Comparison of ENCODE assay signal across 27 cellular contexts in the genomic region with DNA sequence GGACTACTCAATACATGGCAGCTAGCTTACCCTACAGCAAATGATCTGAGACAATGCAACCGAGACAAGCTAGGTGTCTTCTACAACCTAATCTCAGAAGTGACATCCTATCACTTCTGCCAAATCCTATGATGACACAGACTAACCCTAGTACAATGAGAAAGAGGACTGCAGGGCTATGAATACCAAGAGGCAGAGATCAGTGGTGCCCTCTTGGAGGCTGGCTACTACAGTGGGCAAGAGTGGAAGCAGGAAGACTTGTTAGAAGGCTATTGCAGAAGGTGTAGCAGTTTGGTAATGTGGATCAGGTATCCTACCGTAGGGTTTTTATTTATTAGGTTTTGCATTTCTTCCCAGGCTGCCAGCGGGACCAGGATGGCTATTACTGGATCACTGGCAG. TPM values are rescaled to one million over a fixed set of nuclear protein-coding genes. Genes with fewer than 3 reads are reported as not detected.
DNase-seq lines count a peak whose midpoint lies in the region; ATAC-seq and TF ChIP-seq lines count a peak whose summit lies in the region.
"Had no signal": no experiment of that assay in that cellular context is flagged by ENCODE, and none has a peak within 500 bp of the region (broad histone marks: within the 10 kb centered on the region; RNA-seq: fewer than 3 reads in every experiment).

No MANE protein-coding gene starts in this region.

- H3K27ac Mint-ChIP-seq in activated T-cell treated with anti-CD3 and anti-CD28 coated beads, Interleukin-2, amount 50 U/mL, for 24 hours = peak overlapping the region; percentile 0
- H3K27ac Mint-ChIP-seq in activated T-helper 17 cell treated with anti-CD3 and anti-CD28 coated beads, Interleukin-2, amount 50 U/mL, for 72 hours = peak overlapping the region; percentile 75
- H3K27ac Mint-ChIP-seq: CD4-positive, alpha-beta T cell had no signal

- H3K9me2 ChIP-seq in HCT116 (ENCODE audit: insufficient read depth) = no peaks in the 10 kb centered on the region

- no peak overlapping the region for H3K9ac ChIP-seq in HCT116 (ENCODE audit: low read length)
- H3K9ac ChIP-seq: BLaER1, KMS-11 had no signal

- no peak overlapping the region for H3K27ac ChIP-seq in HCT116 (ENCODE audit: low read depth, low read length)
- peak overlapping the region; percentile 79 to 92 (median 89) for H3K27ac ChIP-seq in gastrocnemius medialis
- H3K27ac ChIP-seq: BLaER1, HL-60, KMS-11, Peyer's patch, SJCRH30 had no signal

- H3K27me3 ChIP-seq in HCT116 (ENCODE audit: insufficient read depth, low read length) (no peaks in the 10 kb centered on the region), gastrocnemius medialis (no peaks in the 10 kb centered on the region)
- H3K27me3 ChIP-seq: BLaER1, Peyer's patch, SJCRH30 had no signal

- H4K20me1 ChIP-seq in HCT116 (ENCODE audit: insufficient read depth) = no peaks in the 10 kb centered on the region
- H4K20me1 ChIP-seq: BLaER1 had no signal

- no peaks in the 10 kb centered on the region for H3K27me3 Mint-ChIP-seq in activated T-cell treated with anti-CD3 and anti-CD28 coated beads, Interleukin-2, amount 50 U/mL, for 24 hours
- H3K27me3 Mint-ChIP-seq in activated T-helper 17 cell treated with anti-CD3 and anti-CD28 coated beads, Interleukin-2, amount 50 U/mL, for 72 hours = no peaks in the 10 kb centered on the region
- H3K27me3 Mint-ChIP-seq: CD4-positive, alpha-beta T cell; IgD-negative memory B cell had no signal

- BruUV-seq in HCT116 (replicated peaks; lab: Mats Ljungman, UMichigan) = no TSS peak

- no peak for TF ChIP-seq RAD21 in HCT116 (IDR thresholded peaks at IDR 0.05; ENCODE audit: low read depth)

- H3K9me3 ChIP-seq in HCT116 (ENCODE audit: control insufficient read depth in 1 of 2, insufficient read depth in 1 of 2, low read depth in 1 of 2, low read length in 2 of 2) = peaks cover 0 to 6% of the 10 kb centered on the region in 2 experiments; a peak in 2 of 4 replicates
- no peaks in the 10 kb centered on the region for H3K9me3 ChIP-seq in gastrocnemius medialis
- H3K9me3 ChIP-seq: BLaER1, Caco-2, Peyer's patch, SJCRH30 had no signal

- intact Hi-C loops in HCT116 (cut with micrococcal nuclease) (no loop called here), gastrocnemius medialis (cut with DNase I; ENCODE audit: low total_unique reads) (no loop called here)

- ATAC-seq in HCT116 = no peak
- no peak for ATAC-seq in activated T-helper 17 cell treated with anti-CD3 and anti-CD28 coated beads, Interleukin-2, amount 50 U/mL, for 72 hours (replicated peaks)
- ATAC-seq in gastrocnemius medialis = peak; percentile 18 to 74
- ATAC-seq in GM19023 (IDR thresholded peaks at IDR 0.05; ENCODE audit: unreplicated experiment) = no peak
- ATAC-seq: SK-N-SH treated with all-trans-retinoic acid at 6 μM for 48 hours had no signal

- peaks cover 56% of the 10 kb centered on the region for H3K36me3 Mint-ChIP-seq in activated T-cell treated with anti-CD3 and anti-CD28 coated beads, Interleukin-2, amount 50 U/mL, for 24 hours (ENCODE audit: low read depth)
- H3K36me3 Mint-ChIP-seq in activated T-helper 17 cell treated with anti-CD3 and anti-CD28 coated beads, Interleukin-2, amount 50 U/mL, for 72 hours (ENCODE audit: low read depth) = peaks cover 28% of the 10 kb centered on the region

- no peak overlapping the region for H3K4me2 ChIP-seq in HCT116 (ENCODE audit: low read length)
- H3K4me2 ChIP-seq: BLaER1, KMS-11 had no signal

- TF ChIP-seq POLR2A in HCT116 (IDR thresholded peaks at IDR 0.05; ENCODE audit: borderline replicate concordance, extremely low read depth, insufficient read depth, insufficient read length) (no peak), gastrocnemius medialis (IDR thresholded peaks at IDR 0.05) (peak in 1 of 2 donors; percentile 11)

- H3K4me1 Mint-ChIP-seq in activated T-cell treated with anti-CD3 and anti-CD28 coated beads, Interleukin-2, amount 50 U/mL, for 24 hours (ENCODE audit: low read depth) = peaks cover 16% of the 10 kb centered on the region
- peaks cover 5% of the 10 kb centered on the region for H3K4me1 Mint-ChIP-seq in activated T-helper 17 cell treated with anti-CD3 and anti-CD28 coated beads, Interleukin-2, amount 50 U/mL, for 72 hours
- H3K4me1 Mint-ChIP-seq: IgD-negative memory B cell had no signal

- TF ChIP-seq CTCF in HCT116 (IDR thresholded peaks at IDR 0.05 in 2 of 3, conservative IDR thresholded peaks at IDR 0.05 in 1 of 3; ENCODE audit: borderline replicate concordance in 1 of 3, insufficient read depth in 1 of 3, low read depth in 2 of 3, low read length in 2 of 3) (no peak), gastrocnemius medialis (IDR thresholded peaks at IDR 0.05 in 4 of 5, conservative IDR thresholded peaks at IDR 0.05 in 1 of 5) (no peak)

- H3K79me2 ChIP-seq in HCT116 (ENCODE audit: insufficient read depth, low read length) = no peaks in the 10 kb centered on the region

- POLR2A ChIA-PET in HCT116 (lab: Charles Lee) = no interaction called here

- no peak overlapping the region for H3K4me3 Mint-ChIP-seq in activated T-cell treated with anti-CD3 and anti-CD28 coated beads, Interleukin-2, amount 50 U/mL, for 24 hours
- no peak overlapping the region for H3K4me3 Mint-ChIP-seq in activated T-helper 17 cell treated with anti-CD3 and anti-CD28 coated beads, Interleukin-2, amount 50 U/mL, for 72 hours
- H3K4me3 Mint-ChIP-seq: CD4-positive, alpha-beta T cell; IgD-negative memory B cell had no signal

- DNase-seq in activated T-cell treated with anti-CD3 and anti-CD28 coated beads, Interleukin-2, amount 50 U/mL, for 24 hours = no peak
- no peak for DNase-seq in activated T-cell treated with anti-CD3 and anti-CD28 coated beads, Interleukin-2, amount 50 U/mL, for 48 hours
- no peak for DNase-seq in HCT116 (ENCODE audit: low read depth, low spot score)
- DNase-seq in gastrocnemius medialis = peak in 1 of 2 donors; percentile 60
- DNase-seq in NOMO-1 (lab: John Stamatoyannopoulos, UW; ENCODE audit: unreplicated experiment in 2 of 2) = no peak
- DNase-seq in NCI-H146 (lab: John Stamatoyannopoulos, UW) = no peak
- DNase-seq: Caco-2; CD4-positive, alpha-beta T cell; NCI-H1092; NCI-H1417 treated with DMSO at 0.1 percent for 48 hours; NCI-H187; NCI-H2081 treated with DMSO at 0.1 percent for 48 hours; NCI-H2171; NCI-H226; NCI-H510A; NCI-H69; OCI-M1; Peyer's patch had no signal

- H2AFZ ChIP-seq in HCT116 (ENCODE audit: low read depth, low read length, poor library complexity, severe bottlenecking) = no peak overlapping the region

- CTCF ChIA-PET in HCT116 (lab: Charles Lee) = no interaction called here

- RAD21 ChIA-PET in HCT116 (lab: Charles Lee; ENCODE audit: low non-redundant PET in 1 of 2, low total read pairs in 2 of 2, uncharacterized antibody in 2 of 2, unreplicated experiment in 2 of 2) = no interaction called here

- H3K4me1 ChIP-seq in HCT116 (ENCODE audit: control insufficient read depth in 1 of 2, insufficient read depth in 2 of 2, low read length in 2 of 2) (peaks cover 5 to 10% of the 10 kb centered on the region in 2 experiments), gastrocnemius medialis (peaks cover 40 to 43% of the 10 kb centered on the region in 2 donors)
- H3K4me1 ChIP-seq: Caco-2, Peyer's patch had no signal

- peaks cover 7 to 49% of the 10 kb centered on the region in 2 experiments; a peak in 3 of 4 replicates for H3K36me3 ChIP-seq in HCT116 (ENCODE audit: control insufficient read depth in 1 of 2, insufficient read depth in 2 of 2, low read length in 2 of 2)
- H3K36me3 ChIP-seq in gastrocnemius medialis = peaks cover 0 to 70% of the 10 kb centered on the region in 2 donors
- H3K36me3 ChIP-seq: SJCRH30 had no signal

- H3K4me3 ChIP-seq in HCT116 (replicated peaks in 1 of 2; ENCODE audit: low read depth in 1 of 2, low read length in 2 of 2) (no peak overlapping the region), gastrocnemius medialis (no peak overlapping the region)
- H3K4me3 ChIP-seq: BLaER1, Peyer's patch, SJCRH30 had no signal

- in situ Hi-C loops in gastrocnemius medialis (cut with MboI; ENCODE audit: low sequenced_read_pairs in 4 of 4) = no loop called here

- no peaks in the 10 kb centered on the region for H3K9me3 Mint-ChIP-seq in activated T-cell treated with anti-CD3 and anti-CD28 coated beads, Interleukin-2, amount 50 U/mL, for 24 hours
- H3K9me3 Mint-ChIP-seq in activated T-helper 17 cell treated with anti-CD3 and anti-CD28 coated beads, Interleukin-2, amount 50 U/mL, for 72 hours = no peaks in the 10 kb centered on the region
- H3K9me3 Mint-ChIP-seq: CD4-positive, alpha-beta T cell; IgD-negative memory B cell had no signal

TF ChIP-seq in HCT116, 20 proteins besides CTCF, POLR2A, EP300 and RAD21 (continues in another document):
- TF ChIP-seq SIN3A (IDR thresholded peaks at IDR 0.05; ENCODE audit: low read depth) = no peak
- TF ChIP-seq POLR2AphosphoS5 (IDR thresholded peaks at IDR 0.05; ENCODE audit: low read depth, low read length) = 0 out of 2 replicates have a peak, but pooled peaks have one; percentile 30
- TF ChIP-seq, protein P1, sequence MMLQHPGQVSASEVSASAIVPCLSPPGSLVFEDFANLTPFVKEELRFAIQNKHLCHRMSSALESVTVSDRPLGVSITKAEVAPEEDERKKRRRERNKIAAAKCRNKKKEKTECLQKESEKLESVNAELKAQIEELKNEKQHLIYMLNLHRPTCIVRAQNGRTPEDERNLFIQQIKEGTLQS (IDR thresholded peaks at IDR 0.05) = no peak
- no peak for TF ChIP-seq ZFX (IDR thresholded peaks at IDR 0.05)

RNA-seq across cellular contexts. Expression of a gene that starts 30.3 kb away (rescaled TPM):
- total RNA-seq in HCT116 (2021; ENCODE audit: unreplicated experiment) (83.6 TPM), gastrocnemius medialis (10 to 100 TPM; 14.1 to 33.0 (median 23.8) TPM)
- polyA plus RNA-seq in HCT116 (2012) = 118 and 123 TPM in 2 replicates
- total RNA-seq in activated T-helper 17 cell treated with anti-CD3 and anti-CD28 coated beads, Interleukin-2, amount 50 U/mL, for 72 hours = 10 to 100 TPM; 54.7 to 57.4 TPM

RNA-seq across cellular contexts. Expression of a gene that starts 30.3 kb away (rescaled TPM):
- total RNA-seq in HCT116 (2021; ENCODE audit: unreplicated experiment) = 0.74 TPM
- polyA plus RNA-seq in HCT116 (2012) = 0.47 and 0.90 TPM in 2 replicates
- total RNA-seq in activated T-helper 17 cell treated with anti-CD3 and anti-CD28 coated beads, Interleukin-2, amount 50 U/mL, for 72 hours = under 1 TPM; 0.24 to 0.29 TPM
- 1 to 10 TPM; 1.6 to 8.5 (median 3.3) TPM for total RNA-seq in gastrocnemius medialis
- total RNA-seq: H4 had no signal

RNA-seq across cellular contexts. Expression of a gene that starts 48.9 kb away (rescaled TPM):
- 71.7 TPM for total RNA-seq in HCT116 (2021; ENCODE audit: unreplicated experiment)
- polyA plus RNA-seq in HCT116 (2012) = 68.9 and 78.2 TPM in 2 replicates
- 10 to 100 TPM; 31.7 to 42.0 TPM for total RNA-seq in activated T-helper 17 cell treated with anti-CD3 and anti-CD28 coated beads, Interleukin-2, amount 50 U/mL, for 72 hours
- total RNA-seq in gastrocnemius medialis = 10 to 100 TPM; 70.5 to 94.7 (median 88.1) TPM

RNA-seq across cellular contexts. Expression of a gene that starts 52.7 kb away (rescaled TPM):
- total RNA-seq in HCT116 (2021; ENCODE audit: unreplicated experiment) = 9.4 TPM
- 7.8 and 8.7 TPM in 2 replicates for polyA plus RNA-seq in HCT116 (2012)
- 10 to 100 TPM in 1 of 2 donors, 1 to 10 TPM in 1; 7.3 to 21.1 TPM for total RNA-seq in activated T-helper 17 cell treated with anti-CD3 and anti-CD28 coated beads, Interleukin-2, amount 50 U/mL, for 72 hours
- 10 to 100 TPM; 11.4 to 54.2 (median 15.4) TPM for total RNA-seq in gastrocnemius medialis

Comparison
In these comparisons a context has a peak if more than half of its experiments do, and no peak if none do; other contexts are left out.
1. ATAC-seq: peak in gastrocnemius medialis (2 of 2); none in HCT116 (single experiment), activated T-helper 17 cell treated with anti-CD3 and anti-CD28 coated beads, Interleukin-2, amount 50 U/mL, for 72 hours (single experiment) and GM19023 (single experiment).